24 cellular contexts compared by ENCODE assay signal in the genomic region with DNA sequence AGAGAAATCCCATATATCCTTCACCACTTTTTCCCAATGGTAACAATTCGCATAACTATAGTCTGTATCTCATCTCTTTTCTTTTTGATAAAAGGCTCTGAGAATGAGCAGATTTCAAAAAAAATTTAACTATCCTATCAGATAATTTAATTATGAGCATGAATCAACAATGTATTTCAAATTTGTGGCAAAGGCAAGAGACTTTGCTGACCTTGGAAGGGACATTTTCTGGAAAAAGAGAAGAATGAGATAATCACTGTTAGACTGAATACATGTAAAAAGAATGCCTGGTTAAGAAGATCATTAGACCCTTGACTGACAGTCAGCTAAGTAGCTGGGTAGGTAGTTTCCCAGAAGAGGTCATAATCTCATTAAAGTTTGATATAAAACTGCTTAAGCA.
"Had no signal": no experiment of that assay in that cellular context is flagged by ENCODE, and none has a peak within 500 bp of the region (broad histone marks: within the 10 kb centered on the region; RNA-seq: fewer than 3 reads in every experiment).

No MANE protein-coding gene starts in this region.

- H3K27me3 ChIP-seq: colonic mucosa, esophagus muscularis mucosa, esophagus squamous epithelium, foreskin keratinocyte, gastrocnemius medialis, gastroesophageal sphincter, heart left ventricle, heart right ventricle had no signal

- H3K9me3 ChIP-seq: colonic mucosa, esophagus muscularis mucosa, esophagus squamous epithelium, gastrocnemius medialis, gastroesophageal sphincter, heart left ventricle, heart right ventricle had no signal

- H3K27ac ChIP-seq: colonic mucosa, coronary artery, dorsolateral prefrontal cortex, epithelial cell of prostate, esophagus muscularis mucosa, esophagus squamous epithelium, foreskin keratinocyte, gastrocnemius medialis, gastroesophageal sphincter, heart left ventricle, heart right ventricle had no signal

- H3K4me1 ChIP-seq: colonic mucosa, esophagus muscularis mucosa, esophagus squamous epithelium, foreskin keratinocyte, gastrocnemius medialis, gastroesophageal sphincter, heart left ventricle, heart right ventricle had no signal

- H3K4me3 ChIP-seq: colonic mucosa, coronary artery, dorsolateral prefrontal cortex, esophagus muscularis mucosa, esophagus squamous epithelium, gastrocnemius medialis, gastroesophageal sphincter, heart left ventricle, heart right ventricle had no signal

- ATAC-seq: effector memory CD8-positive, alpha-beta T cell; esophagus mucosa; foreskin keratinocyte; gastrocnemius medialis; gastroesophageal sphincter; heart left ventricle; heart right ventricle had no signal

- DNase-seq: colonic mucosa; cortex of kidney; dermis blood vessel endothelial cell; dorsolateral prefrontal cortex; effector CD4-positive, alpha-beta T cell; effector CD8-positive, alpha-beta T cell; effector memory CD4-positive, alpha-beta T cell; effector memory CD8-positive, alpha-beta T cell; endodermal cell; erythroblast; esophagus squamous epithelium; foreskin fibroblast; foreskin keratinocyte; foreskin melanocyte; gastrocnemius medialis; glutamatergic neuron; head of caudate nucleus; heart left ventricle; heart right ventricle had no signal

- H3K36me3 ChIP-seq: colonic mucosa, esophagus muscularis mucosa, esophagus squamous epithelium, gastrocnemius medialis, gastroesophageal sphincter, heart left ventricle, heart right ventricle had no signal
